1 cellular context compared by ENCODE assay signal in the genomic region with DNA sequence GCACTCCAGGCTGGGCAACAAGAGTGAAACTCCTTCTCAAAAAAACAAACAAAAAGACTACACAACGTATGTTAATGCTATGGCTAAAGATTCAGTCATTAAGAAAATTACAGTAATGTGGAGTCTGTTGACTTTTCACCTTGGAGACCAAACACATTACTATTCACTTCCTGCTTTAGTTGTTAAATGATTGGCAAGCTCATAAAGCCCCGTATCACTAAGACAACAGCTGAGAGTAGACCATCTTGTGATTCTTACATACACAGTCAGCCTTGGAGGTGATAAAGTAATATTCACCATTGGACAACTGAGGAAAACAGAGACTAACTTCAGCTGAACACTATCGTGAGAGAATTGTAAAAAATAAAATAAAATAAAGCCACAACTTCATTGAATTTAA.
TF ChIP-seq lines count a peak whose summit lies in the region.

No MANE protein-coding gene starts in this region.

TF ChIP-seq in WTC11, 78 proteins besides CTCF, POLR2A, EP300 and RAD21 (continued from another document):
- TF ChIP-seq HMGXB4 (CRISPR knock-in tag; IDR thresholded peaks at IDR 0.05) (no peak), ZBTB21 (CRISPR knock-in tag; IDR thresholded peaks at IDR 0.05; ENCODE audit: borderline replicate concordance) (no peak), ZNF396 (CRISPR knock-in tag; IDR thresholded peaks at IDR 0.05; ENCODE audit: borderline replicate concordance) (no peak)
- TF ChIP-seq, protein P1, sequence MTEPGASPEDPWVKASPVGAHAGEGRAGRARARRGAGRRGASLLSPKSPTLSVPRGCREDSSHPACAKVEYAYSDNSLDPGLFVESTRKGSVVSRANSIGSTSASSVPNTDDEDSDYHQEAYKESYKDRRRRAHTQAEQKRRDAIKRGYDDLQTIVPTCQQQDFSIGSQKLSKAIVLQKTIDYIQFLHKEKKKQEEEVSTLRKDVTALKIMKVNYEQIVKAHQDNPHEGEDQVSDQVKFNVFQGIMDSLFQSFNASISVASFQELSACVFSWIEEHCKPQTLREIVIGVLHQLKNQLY (CRISPR knock-in tag; IDR thresholded peaks at IDR 0.05): no peak
TF ChIP-seq in WTC11: peak in this region for 0.
